In genomic region chr1:211578640-211579433, GRCh38 we compare ENCODE assay signal across 1 cellular context.
TF ChIP-seq lines count a peak whose summit lies in the region.

Gene SLC30A1, minus strand, starts transcription at chr1:211579161. Its CDS starts 549 bp downstream, at chr1:211578612.

TF ChIP-seq in GM12878, 131 proteins besides CTCF, POLR2A, EP300 and RAD21 (continued from another document and continues in another):
- TF ChIP-seq MLLT1 (IDR thresholded peaks at IDR 0.05): no peak
- TF ChIP-seq POLR2AphosphoS2 (IDR thresholded peaks at IDR 0.05; ENCODE audit: low read depth, low read length): no peak; the same call in 1 of the 2 replicates
- no peak for TF ChIP-seq MTA3 (IDR thresholded peaks at IDR 0.05; ENCODE audit: borderline replicate concordance, low read length)
- no peak for TF ChIP-seq ETV6 (conservative IDR thresholded peaks at IDR 0.05 in 1 of 2, IDR thresholded peaks at IDR 0.05 in 1 of 2; ENCODE audit: borderline replicate concordance in 1 of 2, low read depth in 1 of 2)
- TF ChIP-seq SIX5 (IDR thresholded peaks at IDR 0.05; ENCODE audit: low read depth, low read length, severe bottlenecking): no peak
- no peak for TF ChIP-seq ZBTB33 (IDR thresholded peaks at IDR 0.05)
- TF ChIP-seq PBX3 (IDR thresholded peaks at IDR 0.05; ENCODE audit: insufficient replicate concordance, low read depth, low read length): no peak
- TF ChIP-seq STAT3 (IDR thresholded peaks at IDR 0.05; ENCODE audit: low read depth, low read length): no peak
- TF ChIP-seq CREM (IDR thresholded peaks at IDR 0.05; ENCODE audit: low read depth): peak; percentile 86
- no peak for TF ChIP-seq NR2C2 (IDR thresholded peaks at IDR 0.05; ENCODE audit: borderline replicate concordance, control insufficient read depth, insufficient read length, low read depth)
- TF ChIP-seq SP1 (IDR thresholded peaks at IDR 0.05; ENCODE audit: low read depth, low read length): peak; percentile 92
- peak; percentile 56; the same call in 1 of the 2 replicates for TF ChIP-seq SMAD5 (IDR thresholded peaks at IDR 0.05; ENCODE audit: low read depth)
- TF ChIP-seq MEF2B (IDR thresholded peaks at IDR 0.05; ENCODE audit: partially characterized antibody, poor library complexity, severe bottlenecking): peak; percentile 67
- no peak for TF ChIP-seq IRF4 (IDR thresholded peaks at IDR 0.05; ENCODE audit: low read depth, low read length)
- peak; percentile 58; the same call in 1 of the 2 replicates for TF ChIP-seq NKRF (conservative IDR thresholded peaks at IDR 0.05)
- peak; percentile 83 for TF ChIP-seq PAX5 (IDR thresholded peaks at IDR 0.05; ENCODE audit: borderline replicate concordance, low read depth, low read length)
- TF ChIP-seq IKZF2 (IDR thresholded peaks at IDR 0.05): no peak
- TF ChIP-seq RB1 (IDR thresholded peaks at IDR 0.05; ENCODE audit: borderline replicate concordance): peak; percentile 68
- no peak for TF ChIP-seq NRF1 (conservative IDR thresholded peaks at IDR 0.05; ENCODE audit: low read depth, low read length)
- TF ChIP-seq SREBF2 (IDR thresholded peaks at IDR 0.05; ENCODE audit: low read length): no peak
- TF ChIP-seq HDAC2 (IDR thresholded peaks at IDR 0.05): no peak
- TF ChIP-seq FOS (IDR thresholded peaks at IDR 0.05; ENCODE audit: borderline replicate concordance, extremely low read depth, insufficient read length): peak; percentile 17
- TF ChIP-seq LARP7 (IDR thresholded peaks at IDR 0.05): peak; percentile 100
- no peak for TF ChIP-seq SREBF1 (IDR thresholded peaks at IDR 0.05; ENCODE audit: low read length)
- TF ChIP-seq EGR1 (IDR thresholded peaks at IDR 0.05; ENCODE audit: borderline replicate concordance in 1 of 2, low read depth in 2 of 2, low read length in 2 of 2): no peak
- TF ChIP-seq ATF2 (IDR thresholded peaks at IDR 0.05; ENCODE audit: low read length): no peak
- TF ChIP-seq ZBED1 (IDR thresholded peaks at IDR 0.05; ENCODE audit: borderline replicate concordance): no peak
- TF ChIP-seq MYB (IDR thresholded peaks at IDR 0.05; ENCODE audit: borderline replicate concordance, low read depth, low read length): no peak
- no peak; the same call in 1 of the 2 replicates for TF ChIP-seq CHD2 (IDR thresholded peaks at IDR 0.05; ENCODE audit: borderline replicate concordance, low read depth, low read length)
- peak; percentile 80 for TF ChIP-seq ZNF384 (IDR thresholded peaks at IDR 0.05; ENCODE audit: borderline replicate concordance, low read depth, low read length)
- no peak for TF ChIP-seq JUNB (IDR thresholded peaks at IDR 0.05)
- no peak for TF ChIP-seq MAX (IDR thresholded peaks at IDR 0.05; ENCODE audit: low read depth, low read length)
- TF ChIP-seq USF1 (IDR thresholded peaks at IDR 0.05; ENCODE audit: borderline replicate concordance, extremely low read length, insufficient read depth, low read depth, low read length): no peak
- peak; percentile 17; the same call in 1 of the 2 replicates for TF ChIP-seq NBN (IDR thresholded peaks at IDR 0.05)
- TF ChIP-seq SMC3 (IDR thresholded peaks at IDR 0.05; ENCODE audit: borderline replicate concordance, low read length): no peak
- no peak for TF ChIP-seq SMAD1 (IDR thresholded peaks at IDR 0.05; ENCODE audit: low read depth, partially characterized antibody)
- TF ChIP-seq BCL11A (IDR thresholded peaks at IDR 0.05; ENCODE audit: low read depth, low read length): no peak
- TF ChIP-seq SUZ12 (IDR thresholded peaks at IDR 0.05; ENCODE audit: unreplicated experiment): no peak
- no peak for TF ChIP-seq CUX1 (IDR thresholded peaks at IDR 0.05; ENCODE audit: insufficient replicate concordance, low read depth, low read length)
- TF ChIP-seq IRF3 (IDR thresholded peaks at IDR 0.05): peak; percentile 55; the same call in 1 of the 2 replicates
- TF ChIP-seq BHLHE40 (IDR thresholded peaks at IDR 0.05; ENCODE audit: borderline replicate concordance in 1 of 2, low read depth in 2 of 2, low read length in 1 of 2): peak; percentile 61 to 78; a peak in 2 of 4 replicates
- TF ChIP-seq POLR2AphosphoS5 (IDR thresholded peaks at IDR 0.05; ENCODE audit: low read length): peak; percentile 89
- no peak for TF ChIP-seq E4F1 (IDR thresholded peaks at IDR 0.05; ENCODE audit: borderline replicate concordance, partially characterized antibody)
- TF ChIP-seq ATF3 (IDR thresholded peaks at IDR 0.05; ENCODE audit: borderline replicate concordance, extremely low read depth, low read depth, low read length): no peak
